8 cellular contexts compared by ENCODE assay signal in the genomic region with DNA sequence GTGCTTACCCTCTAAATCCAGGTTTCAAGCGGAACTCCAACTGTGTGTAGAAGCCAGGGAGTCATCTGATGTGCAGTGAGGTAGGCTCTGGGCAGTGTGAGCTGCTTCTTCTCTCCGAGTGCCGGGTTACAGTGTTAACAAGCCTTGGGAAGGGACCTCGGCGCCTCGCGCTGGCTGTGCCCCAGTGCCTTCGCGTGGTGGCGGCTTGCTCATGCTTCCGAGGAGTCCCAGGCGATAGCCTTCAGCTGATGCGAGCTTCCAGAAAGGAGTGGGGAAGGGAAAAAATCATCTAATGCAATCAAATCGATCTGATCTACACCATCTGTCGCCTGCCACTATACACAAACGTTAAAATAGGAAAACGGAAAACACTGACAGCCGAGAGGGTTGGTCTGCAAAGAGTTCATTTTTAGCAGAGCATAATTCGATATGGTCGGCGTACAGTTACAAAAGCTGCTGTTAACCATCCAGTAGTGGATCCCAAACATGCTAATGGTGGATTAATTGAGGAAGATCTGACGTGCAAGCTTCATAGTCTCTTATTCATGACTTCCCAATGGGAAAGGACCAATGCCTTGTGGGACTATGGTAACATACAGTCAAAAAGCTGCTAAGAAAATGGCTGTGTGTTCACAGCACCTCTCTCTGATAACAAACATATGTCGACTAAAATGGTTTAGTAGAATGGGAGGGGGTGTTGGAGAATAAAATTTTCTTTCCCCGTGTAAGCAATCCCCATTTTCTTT.
A peak's percentile ranks its signal among the peaks of the same experiment; 100 is the strongest.
DNase-seq lines count a peak whose midpoint lies in the region; ATAC-seq and TF ChIP-seq lines count a peak whose summit lies in the region.

No MANE protein-coding gene starts in this region.

- ATAC-seq in activated CD8-positive, alpha-beta T cell treated with anti-CD3 and anti-CD28 coated beads for 36 hours: no peak
- ATAC-seq in activated CD8-positive, alpha-beta T cell treated with anti-CD3 and anti-CD28 coated beads, Interleukin-2, amount 10 ng/mL, durations not matched to agents 7 days and 5 days: no peak
- no peak for ATAC-seq in HG03045 (IDR thresholded peaks at IDR 0.05; ENCODE audit: unreplicated experiment)

- H3K27ac ChIP-seq in smooth muscle cell (ENCODE audit: low read depth) (no peak overlapping the region), vagina (no peak overlapping the region)

- TF ChIP-seq POLR2A in vagina (IDR thresholded peaks at IDR 0.05): no peak

- intact Hi-C loops in activated CD8-positive, alpha-beta T cell treated with anti-CD3 and anti-CD28 coated beads for 36 hours (cut with micrococcal nuclease): loop anchor here (2.0 to 10.0 kb wide), 4 partner anchors 127 to 1083 kb away; a partner anchor contains a TSS
- intact Hi-C loops in head of caudate nucleus (cut with DNase I): loop anchor here (10.0 kb wide), 1 partner anchor 125 kb away; a partner anchor contains a TSS
- intact Hi-C loops in vagina (cut with DNase I): no loop called here

- 23% methylated on average over 24 of the region's 24 CpGs for WGBS in smooth muscle cell (ENCODE audit: low lambda C conversion rate)

- H3K4me3 Mint-ChIP-seq in activated CD8-positive, alpha-beta T cell treated with anti-CD3 and anti-CD28 coated beads for 36 hours: no peak overlapping the region
- H3K4me3 Mint-ChIP-seq in activated CD8-positive, alpha-beta T cell treated with anti-CD3 and anti-CD28 coated beads, Interleukin-2, amount 10 ng/mL, durations not matched to agents 7 days and 5 days: no peak overlapping the region

- no peaks in the 10 kb centered on the region for H3K36me3 ChIP-seq in smooth muscle cell (ENCODE audit: low read depth)
- H3K36me3 ChIP-seq in vagina: no peaks in the 10 kb centered on the region

- no peak overlapping the region for H3K9ac ChIP-seq in smooth muscle cell (ENCODE audit: low read depth)

- peaks cover 34% of the 10 kb centered on the region for H3K4me1 Mint-ChIP-seq in activated CD8-positive, alpha-beta T cell treated with anti-CD3 and anti-CD28 coated beads for 36 hours (ENCODE audit: low read depth)
- peaks cover 40% of the 10 kb centered on the region for H3K4me1 Mint-ChIP-seq in activated CD8-positive, alpha-beta T cell treated with anti-CD3 and anti-CD28 coated beads, Interleukin-2, amount 10 ng/mL, durations not matched to agents 7 days and 5 days (ENCODE audit: low read depth)

- no peaks in the 10 kb centered on the region for H3K79me2 ChIP-seq in smooth muscle cell (ENCODE audit: low read depth)

- no peak overlapping the region for H3K27ac Mint-ChIP-seq in activated CD8-positive, alpha-beta T cell treated with anti-CD3 and anti-CD28 coated beads for 36 hours
- H3K27ac Mint-ChIP-seq in activated CD8-positive, alpha-beta T cell treated with anti-CD3 and anti-CD28 coated beads, Interleukin-2, amount 10 ng/mL, durations not matched to agents 7 days and 5 days: no peak overlapping the region

- H3K27me3 ChIP-seq in smooth muscle cell (ENCODE audit: low read depth): peaks cover 60% of the 10 kb centered on the region
- H3K27me3 ChIP-seq in vagina: peaks cover 13% of the 10 kb centered on the region

- peaks cover 11% of the 10 kb centered on the region for H3K4me1 ChIP-seq in smooth muscle cell (ENCODE audit: low read depth)
- peaks cover 42% of the 10 kb centered on the region for H3K4me1 ChIP-seq in vagina

- DNase-seq in activated CD8-positive, alpha-beta T cell treated with anti-CD3 and anti-CD28 coated beads for 36 hours: peak; percentile 17
- no peak for DNase-seq in activated CD8-positive, alpha-beta T cell treated with anti-CD3 and anti-CD28 coated beads, Interleukin-2, amount 10 ng/mL, durations not matched to agents 7 days and 5 days
- DNase-seq in NCI-H82 treated with DMSO at 0.1 percent for 48 hours (lab: John Stamatoyannopoulos, UW; ENCODE audit: unreplicated experiment): peak; percentile 34
- DNase-seq in head of caudate nucleus: peak; percentile 23 to 81 (median 64)
- no peak for DNase-seq in smooth muscle cell (lab: John Stamatoyannopoulos, UW; ENCODE audit: unreplicated experiment)
- DNase-seq in SW480 (ENCODE audit: low spot score): no peak
- DNase-seq in vagina (ENCODE audit: extremely low spot score in 2 of 2): no peak

- H3K4me3 ChIP-seq in smooth muscle cell: peak overlapping the region; percentile 12
- H3K4me3 ChIP-seq in vagina: no peak overlapping the region

- POLR2A ChIA-PET in activated CD8-positive, alpha-beta T cell treated with anti-CD3 and anti-CD28 coated beads for 36 hours (lab: Charles Lee): no interaction called here
- POLR2A ChIA-PET in activated CD8-positive, alpha-beta T cell treated with anti-CD3 and anti-CD28 coated beads, Interleukin-2, amount 10 ng/mL, durations not matched to agents 7 days and 5 days (lab: Charles Lee): interaction anchor here (2.1 kb wide), 1 partner anchor 129 kb away, joined by 8 read pairs; a partner anchor contains a TSS

- CTCF ChIA-PET in activated CD8-positive, alpha-beta T cell treated with anti-CD3 and anti-CD28 coated beads for 36 hours (lab: Charles Lee): interaction anchor here (0.6 to 2.2 kb wide), 5 partner anchors 24 to 911 kb away, joined by 3 to 5 read pairs (median 4); no protein-coding TSS in a partner anchor
- CTCF ChIA-PET in activated CD8-positive, alpha-beta T cell treated with anti-CD3 and anti-CD28 coated beads, Interleukin-2, amount 10 ng/mL, durations not matched to agents 7 days and 5 days (lab: Charles Lee): no interaction called here

- no peaks in the 10 kb centered on the region for H4K20me1 ChIP-seq in smooth muscle cell (ENCODE audit: low read depth)

- H2AFZ ChIP-seq in smooth muscle cell (ENCODE audit: low read depth): no peak overlapping the region

- H3K4me2 ChIP-seq in smooth muscle cell: peak overlapping the region; percentile 72

- peaks cover 6% of the 10 kb centered on the region for H3F3A ChIP-seq in smooth muscle cell (ENCODE audit: low read depth)

- no peak for TF ChIP-seq CTCF in activated CD8-positive, alpha-beta T cell treated with anti-CD3 and anti-CD28 coated beads for 36 hours (IDR thresholded peaks at IDR 0.05)
- TF ChIP-seq CTCF in smooth muscle cell (IDR thresholded peaks at IDR 0.05; ENCODE audit: borderline replicate concordance, insufficient read depth, poor library complexity, severe bottlenecking) (no peak), vagina (IDR thresholded peaks at IDR 0.05) (no peak)

- H3K9me3 ChIP-seq in smooth muscle cell (replicated peaks; ENCODE audit: low read depth) (no peaks in the 10 kb centered on the region), vagina (no peaks in the 10 kb centered on the region)

- no peaks in the 10 kb centered on the region for H3K36me3 Mint-ChIP-seq in activated CD8-positive, alpha-beta T cell treated with anti-CD3 and anti-CD28 coated beads for 36 hours (ENCODE audit: low read depth)
- no peaks in the 10 kb centered on the region for H3K36me3 Mint-ChIP-seq in activated CD8-positive, alpha-beta T cell treated with anti-CD3 and anti-CD28 coated beads, Interleukin-2, amount 10 ng/mL, durations not matched to agents 7 days and 5 days (ENCODE audit: low read depth)

- H3K9me3 Mint-ChIP-seq in activated CD8-positive, alpha-beta T cell treated with anti-CD3 and anti-CD28 coated beads for 36 hours: no peaks in the 10 kb centered on the region
- no peaks in the 10 kb centered on the region for H3K9me3 Mint-ChIP-seq in activated CD8-positive, alpha-beta T cell treated with anti-CD3 and anti-CD28 coated beads, Interleukin-2, amount 10 ng/mL, durations not matched to agents 7 days and 5 days (ENCODE audit: insufficient read depth)

- peaks cover 69% of the 10 kb centered on the region for H3K27me3 Mint-ChIP-seq in activated CD8-positive, alpha-beta T cell treated with anti-CD3 and anti-CD28 coated beads for 36 hours
- H3K27me3 Mint-ChIP-seq in activated CD8-positive, alpha-beta T cell treated with anti-CD3 and anti-CD28 coated beads, Interleukin-2, amount 10 ng/mL, durations not matched to agents 7 days and 5 days (ENCODE audit: low read depth): peaks cover 77% of the 10 kb centered on the region

Comparison
In these comparisons a context has a peak if more than half of its experiments do, and no peak if none do; other contexts are left out.
1. DNase-seq: peak in activated CD8-positive, alpha-beta T cell treated with anti-CD3 and anti-CD28 coated beads for 36 hours (single experiment), NCI-H82 treated with DMSO at 0.1 percent for 48 hours (single experiment) and head of caudate nucleus (42 of 42); none in activated CD8-positive, alpha-beta T cell treated with anti-CD3 and anti-CD28 coated beads, Interleukin-2, amount 10 ng/mL, durations not matched to agents 7 days and 5 days (single experiment), smooth muscle cell (single experiment), SW480 (single experiment) and vagina (0 of 2).